1 cellular context compared by ENCODE assay signal in genomic region chr3:52455283-52456168, GRCh38.
A peak's percentile ranks its signal among the peaks of the same experiment; 100 is the strongest.
TF ChIP-seq lines count a peak whose summit lies in the region.

TSS of gene NISCH (plus strand) at chr3:52455604. CDS start at chr3:52455642, 38 bp downstream.

TF ChIP-seq in HepG2, 621 proteins besides CTCF, POLR2A, EP300 and RAD21 (continued from another document and continues in another):
- TF ChIP-seq PRDM4 (CRISPR knock-in tag; IDR thresholded peaks at IDR 0.05; ENCODE audit: borderline replicate concordance) (no peak), ONECUT2 (CRISPR knock-in tag; IDR thresholded peaks at IDR 0.05) (no peak), NONO (IDR thresholded peaks at IDR 0.05) (no peak), NONO (CRISPR knock-in tag; conservative IDR thresholded peaks at IDR 0.05) (peak; percentile 72), SRF (IDR thresholded peaks at IDR 0.05; ENCODE audit: low read depth, low read length) (no peak), THRA (CRISPR knock-in tag; IDR thresholded peaks at IDR 0.05; ENCODE audit: borderline replicate concordance) (no peak), NCOA5 (CRISPR knock-in tag; IDR thresholded peaks at IDR 0.05) (no peak), ZNF563 (CRISPR knock-in tag; IDR thresholded peaks at IDR 0.05) (peak; percentile 79; the same call in 1 of the 2 replicates), THAP7 (CRISPR knock-in tag; IDR thresholded peaks at IDR 0.05) (0 out of 2 replicates have a peak, but pooled peaks have one; percentile 35), HDAC6 (IDR thresholded peaks at IDR 0.05; ENCODE audit: low read depth, low read length) (no peak), ZNF773 (CRISPR knock-in tag; IDR thresholded peaks at IDR 0.05; ENCODE audit: borderline replicate concordance) (no peak), ZSCAN31 (CRISPR knock-in tag; IDR thresholded peaks at IDR 0.05; ENCODE audit: low read depth) (peak; percentile 72; the same call in 1 of the 2 replicates), ATRX (CRISPR knock-in tag; IDR thresholded peaks at IDR 0.05; ENCODE audit: borderline replicate concordance) (no peak), ZNF660 (CRISPR knock-in tag; IDR thresholded peaks at IDR 0.05; ENCODE audit: borderline replicate concordance, low read depth) (no peak), ZFY (CRISPR knock-in tag; IDR thresholded peaks at IDR 0.05) (peak; percentile 37), ZNF747 (CRISPR knock-in tag; IDR thresholded peaks at IDR 0.05; ENCODE audit: borderline replicate concordance) (no peak), IKZF4 (CRISPR knock-in tag; IDR thresholded peaks at IDR 0.05; ENCODE audit: borderline replicate concordance, low read depth, not compliant biosample characterization) (no peak), HDAC1 (CRISPR knock-in tag; IDR thresholded peaks at IDR 0.05) (peak; percentile 90), CHCHD3 (CRISPR knock-in tag; IDR thresholded peaks at IDR 0.05) (0 out of 2 replicates have a peak, but pooled peaks have one; percentile 5), ZBTB20 (CRISPR knock-in tag; IDR thresholded peaks at IDR 0.05; ENCODE audit: borderline replicate concordance, low read depth) (0 out of 2 replicates have a peak, but pooled peaks have one; percentile 64), ZNF577 (CRISPR knock-in tag; IDR thresholded peaks at IDR 0.05; ENCODE audit: borderline replicate concordance, low read depth) (no peak), GZF1 (CRISPR knock-in tag; IDR thresholded peaks at IDR 0.05) (no peak), SYNCRIP (IDR thresholded peaks at IDR 0.05; ENCODE audit: insufficient read depth, low read depth, low read length) (no peak), ZSCAN5A (CRISPR knock-in tag; IDR thresholded peaks at IDR 0.05; ENCODE audit: borderline replicate concordance) (no peak), ZNF207 (IDR thresholded peaks at IDR 0.05; ENCODE audit: borderline replicate concordance) (no peak), ZFP36L2 (CRISPR knock-in tag; IDR thresholded peaks at IDR 0.05) (no peak), JDP2 (CRISPR knock-in tag; IDR thresholded peaks at IDR 0.05; ENCODE audit: borderline replicate concordance) (no peak), FOXM1 (CRISPR knock-in tag; IDR thresholded peaks at IDR 0.05) (no peak), ZNF768 (CRISPR knock-in tag; IDR thresholded peaks at IDR 0.05) (no peak; the same call in 1 of the 2 replicates), ZNF850 (CRISPR knock-in tag; conservative IDR thresholded peaks at IDR 0.05) (no peak), PHF21A (CRISPR knock-in tag; IDR thresholded peaks at IDR 0.05) (no peak), HOXA9 (CRISPR knock-in tag; IDR thresholded peaks at IDR 0.05; ENCODE audit: borderline replicate concordance) (no peak), TRAFD1 (CRISPR knock-in tag; IDR thresholded peaks at IDR 0.05; ENCODE audit: borderline replicate concordance) (no peak), ZBTB38 (CRISPR knock-in tag; IDR thresholded peaks at IDR 0.05) (peak; percentile 60; the same call in 1 of the 2 replicates), SRSF1 (optimal IDR thresholded peaks at IDR 0.05; ENCODE audit: low read depth, low read length) (peak; percentile 41), MAX (IDR thresholded peaks at IDR 0.05) (peak; percentile 83), MED13 (CRISPR knock-in tag; IDR thresholded peaks at IDR 0.05) (no peak)
- TF ChIP-seq, protein P1, sequence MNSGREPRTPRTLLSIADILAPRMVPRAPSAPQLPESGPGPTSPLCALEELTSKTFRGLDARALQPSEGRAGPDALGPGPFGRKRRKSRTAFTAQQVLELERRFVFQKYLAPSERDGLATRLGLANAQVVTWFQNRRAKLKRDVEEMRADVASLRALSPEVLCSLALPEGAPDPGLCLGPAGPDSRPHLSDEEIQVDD (CRISPR knock-in tag; IDR thresholded peaks at IDR 0.05; ENCODE audit: borderline replicate concordance) = no peak
- TF ChIP-seq, protein P2, sequence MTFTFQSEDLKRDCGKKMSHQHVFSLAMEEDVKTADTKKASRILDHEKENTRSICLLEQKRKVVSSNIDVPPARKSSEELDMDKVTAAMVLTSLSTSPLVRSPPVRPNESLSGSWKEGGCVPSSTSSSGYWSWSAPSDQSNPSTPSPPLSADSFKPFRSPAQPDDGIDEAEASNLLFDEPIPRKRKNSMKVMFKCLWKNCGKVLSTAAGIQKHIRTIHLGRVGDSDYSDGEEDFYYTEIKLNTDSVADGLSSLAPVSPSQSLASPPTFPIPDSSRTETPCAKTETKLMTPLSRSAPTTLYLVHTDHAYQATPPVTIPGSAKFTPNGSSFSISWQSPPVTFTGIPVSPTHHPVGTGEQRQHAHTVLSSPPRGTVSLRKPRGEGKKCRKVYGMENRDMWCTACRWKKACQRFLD (CRISPR knock-in tag; IDR thresholded peaks at IDR 0.05; ENCODE audit: borderline replicate concordance) = no peak
- TF ChIP-seq, protein P3, sequence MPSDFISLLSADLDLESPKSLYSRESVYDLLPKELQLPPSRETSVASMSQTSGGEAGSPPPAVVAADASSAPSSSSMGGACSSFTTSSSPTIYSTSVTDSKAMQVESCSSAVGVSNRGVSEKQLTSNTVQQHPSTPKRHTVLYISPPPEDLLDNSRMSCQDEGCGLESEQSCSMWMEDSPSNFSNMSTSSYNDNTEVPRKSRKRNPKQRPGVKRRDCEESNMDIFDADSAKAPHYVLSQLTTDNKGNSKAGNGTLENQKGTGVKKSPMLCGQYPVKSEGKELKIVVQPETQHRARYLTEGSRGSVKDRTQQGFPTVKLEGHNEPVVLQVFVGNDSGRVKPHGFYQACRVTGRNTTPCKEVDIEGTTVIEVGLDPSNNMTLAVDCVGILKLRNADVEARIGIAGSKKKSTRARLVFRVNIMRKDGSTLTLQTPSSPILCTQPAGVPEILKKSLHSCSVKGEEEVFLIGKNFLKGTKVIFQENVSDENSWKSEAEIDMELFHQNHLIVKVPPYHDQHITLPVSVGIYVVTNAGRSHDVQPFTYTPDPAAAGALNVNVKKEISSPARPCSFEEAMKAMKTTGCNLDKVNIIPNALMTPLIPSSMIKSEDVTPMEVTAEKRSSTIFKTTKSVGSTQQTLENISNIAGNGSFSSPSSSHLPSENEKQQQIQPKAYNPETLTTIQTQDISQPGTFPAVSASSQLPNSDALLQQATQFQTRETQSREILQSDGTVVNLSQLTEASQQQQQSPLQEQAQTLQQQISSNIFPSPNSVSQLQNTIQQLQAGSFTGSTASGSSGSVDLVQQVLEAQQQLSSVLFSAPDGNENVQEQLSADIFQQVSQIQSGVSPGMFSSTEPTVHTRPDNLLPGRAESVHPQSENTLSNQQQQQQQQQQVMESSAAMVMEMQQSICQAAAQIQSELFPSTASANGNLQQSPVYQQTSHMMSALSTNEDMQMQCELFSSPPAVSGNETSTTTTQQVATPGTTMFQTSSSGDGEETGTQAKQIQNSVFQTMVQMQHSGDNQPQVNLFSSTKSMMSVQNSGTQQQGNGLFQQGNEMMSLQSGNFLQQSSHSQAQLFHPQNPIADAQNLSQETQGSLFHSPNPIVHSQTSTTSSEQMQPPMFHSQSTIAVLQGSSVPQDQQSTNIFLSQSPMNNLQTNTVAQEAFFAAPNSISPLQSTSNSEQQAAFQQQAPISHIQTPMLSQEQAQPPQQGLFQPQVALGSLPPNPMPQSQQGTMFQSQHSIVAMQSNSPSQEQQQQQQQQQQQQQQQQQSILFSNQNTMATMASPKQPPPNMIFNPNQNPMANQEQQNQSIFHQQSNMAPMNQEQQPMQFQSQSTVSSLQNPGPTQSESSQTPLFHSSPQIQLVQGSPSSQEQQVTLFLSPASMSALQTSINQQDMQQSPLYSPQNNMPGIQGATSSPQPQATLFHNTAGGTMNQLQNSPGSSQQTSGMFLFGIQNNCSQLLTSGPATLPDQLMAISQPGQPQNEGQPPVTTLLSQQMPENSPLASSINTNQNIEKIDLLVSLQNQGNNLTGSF (CRISPR knock-in tag; IDR thresholded peaks at IDR 0.05) = no peak
- TF ChIP-seq, protein P4, sequence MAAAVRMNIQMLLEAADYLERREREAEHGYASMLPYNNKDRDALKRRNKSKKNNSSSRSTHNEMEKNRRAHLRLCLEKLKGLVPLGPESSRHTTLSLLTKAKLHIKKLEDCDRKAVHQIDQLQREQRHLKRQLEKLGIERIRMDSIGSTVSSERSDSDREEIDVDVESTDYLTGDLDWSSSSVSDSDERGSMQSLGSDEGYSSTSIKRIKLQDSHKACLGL (CRISPR knock-in tag; IDR thresholded peaks at IDR 0.05) = peak; percentile 68
- TF ChIP-seq, protein P5, sequence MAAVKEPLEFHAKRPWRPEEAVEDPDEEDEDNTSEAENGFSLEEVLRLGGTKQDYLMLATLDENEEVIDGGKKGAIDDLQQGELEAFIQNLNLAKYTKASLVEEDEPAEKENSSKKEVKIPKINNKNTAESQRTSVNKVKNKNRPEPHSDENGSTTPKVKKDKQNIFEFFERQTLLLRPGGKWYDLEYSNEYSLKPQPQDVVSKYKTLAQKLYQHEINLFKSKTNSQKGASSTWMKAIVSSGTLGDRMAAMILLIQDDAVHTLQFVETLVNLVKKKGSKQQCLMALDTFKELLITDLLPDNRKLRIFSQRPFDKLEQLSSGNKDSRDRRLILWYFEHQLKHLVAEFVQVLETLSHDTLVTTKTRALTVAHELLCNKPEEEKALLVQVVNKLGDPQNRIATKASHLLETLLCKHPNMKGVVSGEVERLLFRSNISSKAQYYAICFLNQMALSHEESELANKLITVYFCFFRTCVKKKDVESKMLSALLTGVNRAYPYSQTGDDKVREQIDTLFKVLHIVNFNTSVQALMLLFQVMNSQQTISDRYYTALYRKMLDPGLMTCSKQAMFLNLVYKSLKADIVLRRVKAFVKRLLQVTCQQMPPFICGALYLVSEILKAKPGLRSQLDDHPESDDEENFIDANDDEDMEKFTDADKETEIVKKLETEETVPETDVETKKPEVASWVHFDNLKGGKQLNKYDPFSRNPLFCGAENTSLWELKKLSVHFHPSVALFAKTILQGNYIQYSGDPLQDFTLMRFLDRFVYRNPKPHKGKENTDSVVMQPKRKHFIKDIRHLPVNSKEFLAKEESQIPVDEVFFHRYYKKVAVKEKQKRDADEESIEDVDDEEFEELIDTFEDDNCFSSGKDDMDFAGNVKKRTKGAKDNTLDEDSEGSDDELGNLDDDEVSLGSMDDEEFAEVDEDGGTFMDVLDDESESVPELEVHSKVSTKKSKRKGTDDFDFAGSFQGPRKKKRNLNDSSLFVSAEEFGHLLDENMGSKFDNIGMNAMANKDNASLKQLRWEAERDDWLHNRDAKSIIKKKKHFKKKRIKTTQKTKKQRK (IDR thresholded peaks at IDR 0.05; ENCODE audit: low read length) = no peak
- TF ChIP-seq, protein P6, sequence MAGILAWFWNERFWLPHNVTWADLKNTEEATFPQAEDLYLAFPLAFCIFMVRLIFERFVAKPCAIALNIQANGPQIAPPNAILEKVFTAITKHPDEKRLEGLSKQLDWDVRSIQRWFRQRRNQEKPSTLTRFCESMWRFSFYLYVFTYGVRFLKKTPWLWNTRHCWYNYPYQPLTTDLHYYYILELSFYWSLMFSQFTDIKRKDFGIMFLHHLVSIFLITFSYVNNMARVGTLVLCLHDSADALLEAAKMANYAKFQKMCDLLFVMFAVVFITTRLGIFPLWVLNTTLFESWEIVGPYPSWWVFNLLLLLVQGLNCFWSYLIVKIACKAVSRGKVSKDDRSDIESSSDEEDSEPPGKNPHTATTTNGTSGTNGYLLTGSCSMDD (CRISPR knock-in tag; IDR thresholded peaks at IDR 0.05) = no peak
